Comparison of ENCODE assay signal across 3 cellular contexts in genomic region chr2:206438196-206438727, GRCh38.
TF ChIP-seq lines count a peak whose summit lies in the region.

No MANE protein-coding gene starts in this region.

TF ChIP-seq in A549, 52 proteins besides CTCF, POLR2A, EP300 and RAD21:
- TF ChIP-seq MAFK (IDR thresholded peaks at IDR 0.05; ENCODE audit: partially characterized antibody) (peak; percentile 96), EHMT2 (IDR thresholded peaks at IDR 0.05; ENCODE audit: low read depth) (no peak)

TF ChIP-seq in IMR-90, 13 proteins besides CTCF, POLR2A, EP300 and RAD21:
- TF ChIP-seq RFX5 (IDR thresholded peaks at IDR 0.05; ENCODE audit: low read depth, low read length): no peak
- peak; percentile 95 for TF ChIP-seq MAFK (IDR thresholded peaks at IDR 0.05; ENCODE audit: low read depth, low read length)
TF ChIP-seq in IMR-90: peak in this region for 1.

TF ChIP-seq in K562, 482 proteins besides CTCF, POLR2A, EP300 and RAD21:
- TF ChIP-seq NFXL1 (CRISPR knock-in tag; IDR thresholded peaks at IDR 0.05): no peak
- no peak for TF ChIP-seq NCOR1 (IDR thresholded peaks at IDR 0.05)
- TF ChIP-seq TBP (optimal IDR thresholded peaks at IDR 0.05; ENCODE audit: low read depth, low read length): no peak
- no peak for TF ChIP-seq ZNF764 (CRISPR knock-in tag; IDR thresholded peaks at IDR 0.05; ENCODE audit: low read depth)
- TF ChIP-seq MAFK (IDR thresholded peaks at IDR 0.05; ENCODE audit: low read length): peak; percentile 49; the same call in 1 of the 2 replicates
- TF ChIP-seq C11orf30 (IDR thresholded peaks at IDR 0.05; ENCODE audit: low read depth): peak; percentile 22; the same call in 1 of the 2 replicates
- TF ChIP-seq ZNF316 (IDR thresholded peaks at IDR 0.05): peak; percentile 61
- no peak for TF ChIP-seq ZNF224 (CRISPR knock-in tag; IDR thresholded peaks at IDR 0.05)
- TF ChIP-seq KLF16 (IDR thresholded peaks at IDR 0.05): no peak
- no peak for TF ChIP-seq RBFOX2 (IDR thresholded peaks at IDR 0.05; ENCODE audit: low read depth, low read length)
- TF ChIP-seq MAFG (tag; conservative IDR thresholded peaks at IDR 0.05): peak; percentile 47; the same call in 1 of the 2 replicates
- no peak for TF ChIP-seq TGIF2 (CRISPR knock-in tag; IDR thresholded peaks at IDR 0.05)
- peak; percentile 60 for TF ChIP-seq MAFF (IDR thresholded peaks at IDR 0.05; ENCODE audit: low read length)
- no peak for TF ChIP-seq ZC3H8 (IDR thresholded peaks at IDR 0.05)
- no peak for TF ChIP-seq CREB3 (tag; conservative IDR thresholded peaks at IDR 0.05; ENCODE audit: low read depth)
- TF ChIP-seq NCOA4 (IDR thresholded peaks at IDR 0.05; ENCODE audit: partially characterized antibody): no peak
- TF ChIP-seq, protein P1, sequence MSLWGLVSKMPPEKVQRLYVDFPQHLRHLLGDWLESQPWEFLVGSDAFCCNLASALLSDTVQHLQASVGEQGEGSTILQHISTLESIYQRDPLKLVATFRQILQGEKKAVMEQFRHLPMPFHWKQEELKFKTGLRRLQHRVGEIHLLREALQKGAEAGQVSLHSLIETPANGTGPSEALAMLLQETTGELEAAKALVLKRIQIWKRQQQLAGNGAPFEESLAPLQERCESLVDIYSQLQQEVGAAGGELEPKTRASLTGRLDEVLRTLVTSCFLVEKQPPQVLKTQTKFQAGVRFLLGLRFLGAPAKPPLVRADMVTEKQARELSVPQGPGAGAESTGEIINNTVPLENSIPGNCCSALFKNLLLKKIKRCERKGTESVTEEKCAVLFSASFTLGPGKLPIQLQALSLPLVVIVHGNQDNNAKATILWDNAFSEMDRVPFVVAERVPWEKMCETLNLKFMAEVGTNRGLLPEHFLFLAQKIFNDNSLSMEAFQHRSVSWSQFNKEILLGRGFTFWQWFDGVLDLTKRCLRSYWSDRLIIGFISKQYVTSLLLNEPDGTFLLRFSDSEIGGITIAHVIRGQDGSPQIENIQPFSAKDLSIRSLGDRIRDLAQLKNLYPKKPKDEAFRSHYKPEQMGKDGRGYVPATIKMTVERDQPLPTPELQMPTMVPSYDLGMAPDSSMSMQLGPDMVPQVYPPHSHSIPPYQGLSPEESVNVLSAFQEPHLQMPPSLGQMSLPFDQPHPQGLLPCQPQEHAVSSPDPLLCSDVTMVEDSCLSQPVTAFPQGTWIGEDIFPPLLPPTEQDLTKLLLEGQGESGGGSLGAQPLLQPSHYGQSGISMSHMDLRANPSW (CRISPR knock-in tag; IDR thresholded peaks at IDR 0.05): no peak
- no peak for TF ChIP-seq HOMEZ (CRISPR knock-in tag; IDR thresholded peaks at IDR 0.05)
- no peak for TF ChIP-seq SREBF1 (IDR thresholded peaks at IDR 0.05; ENCODE audit: borderline replicate concordance, low read depth, low read length)
- no peak for TF ChIP-seq SNIP1 (IDR thresholded peaks at IDR 0.05; ENCODE audit: low read depth)
- TF ChIP-seq RFX7 (CRISPR knock-in tag; IDR thresholded peaks at IDR 0.05): no peak
- TF ChIP-seq RNF219 (CRISPR knock-in tag; IDR thresholded peaks at IDR 0.05): no peak
- no peak for TF ChIP-seq BRD9 (IDR thresholded peaks at IDR 0.05; ENCODE audit: low read depth, partially characterized antibody)
